Comparison of ENCODE assay signal across 32 cellular contexts in the genomic region with DNA sequence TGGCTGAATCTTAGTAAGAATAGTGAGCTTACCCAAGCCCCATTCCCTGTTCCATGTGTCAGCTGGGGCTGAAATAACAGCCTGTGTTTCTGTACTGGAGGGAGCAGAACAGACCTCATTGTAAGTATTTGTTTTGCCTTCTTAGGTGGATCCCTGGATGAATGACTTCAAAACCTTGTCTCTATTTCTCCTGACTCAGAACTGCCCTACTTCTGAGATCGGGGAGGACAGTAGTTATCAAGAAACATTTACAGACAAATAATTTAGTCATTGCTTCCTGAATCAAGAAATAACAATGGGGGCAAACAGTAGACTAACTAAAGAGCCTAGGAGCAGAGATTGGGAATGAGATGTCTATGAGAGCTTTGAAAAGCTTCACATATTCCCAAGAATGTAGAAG.
"Had no signal": no experiment of that assay in that cellular context is flagged by ENCODE, and none has a peak within 500 bp of the region (broad histone marks: within the 10 kb centered on the region; RNA-seq: fewer than 3 reads in every experiment).

No MANE protein-coding gene starts in this region.

- ATAC-seq: activated CD8-positive, alpha-beta T cell treated with anti-CD3 and anti-CD28 coated beads for 36 hours; activated naive CD4-positive, alpha-beta T cell treated with anti-CD3 and anti-CD28 coated beads, Interleukin-2, amount 50 U/mL, for 72 hours; activated T-cell treated with anti-CD3 and anti-CD28 coated beads, Interleukin-2, amount 50 U/mL, for 4 hours; activated T-cell treated with anti-CD3 and anti-CD28 coated beads, Interleukin-2, amount 50 U/mL, for 72 hours; activated T-helper 17 cell treated with anti-CD3 and anti-CD28 coated beads, Interleukin-2, amount 50 U/mL, for 72 hours; body of pancreas had no signal

- DNase-seq: activated B cell treated with CpG ODN at 0.5 μM for 24 hours; activated CD4-positive, alpha-beta memory T cell treated with anti-CD3 and anti-CD28 coated beads for 36 hours; activated CD4-positive, alpha-beta T cell treated with anti-CD3 and anti-CD28 coated beads for 4 hours; activated CD4-positive, alpha-beta T cell treated with anti-CD3 and anti-CD28 coated beads, Interleukin-2, amount 10 ng/mL, durations not matched to agents 24 days and 14 days; activated CD4-positive, alpha-beta T cell treated with anti-CD3 and anti-CD28 coated beads, Interleukin-2, amount 50 U/mL, for 1 hour; activated CD4-positive, alpha-beta T cell treated with anti-CD3 and anti-CD28 coated beads, Interleukin-2, amount 50 U/mL, for 4 hours; activated CD4-positive, CD25-positive, alpha-beta regulatory T cell treated with anti-CD3 and anti-CD28 coated beads, Interleukin-2, amount 50 U/mL, for 72 hours; activated CD8-positive, alpha-beta memory T cell treated with anti-CD3 and anti-CD28 coated beads, Interleukin-2, amount 50 U/mL, for 4 hours; activated CD8-positive, alpha-beta T cell treated with anti-CD3 and anti-CD28 coated beads for 36 hours; activated effector memory CD4-positive, alpha-beta T cell treated with anti-CD3 and anti-CD28 coated beads, Interleukin-2, amount 50 U/mL, for 16 hours; activated gamma-delta T cell treated with Interleukin-2 at 50 U/mL for 16 hours; activated naive CD4-positive, alpha-beta T cell; activated naive CD4-positive, alpha-beta T cell treated with anti-CD3 and anti-CD28 coated beads for 36 hours; activated naive CD4-positive, alpha-beta T cell treated with anti-CD3 and anti-CD28 coated beads, Interleukin-2, amount 50 U/mL, for 16 hours; activated naive CD8-positive, alpha-beta T cell treated with anti-CD3 and anti-CD28 coated beads for 36 hours; activated T-cell treated with anti-CD3 and anti-CD28 coated beads for 4 hours; activated T-cell treated with anti-CD3 and anti-CD28 coated beads, Interleukin-2, amount 50 U/mL, for 1 hour; activated T-cell treated with anti-CD3 and anti-CD28 coated beads, Interleukin-2, amount 50 U/mL, for 4 hours; activated T-cell treated with anti-CD3 and anti-CD28 coated beads, Interleukin-2, amount 50 U/mL, for 72 hours; adrenal gland; amniotic stem cell; aorta; body of pancreas; brain microvascular endothelial cell; central memory CD4-positive, alpha-beta T cell; SW 1271; T-helper 1 cell; T-helper 2 cell; T-helper 9 cell had no signal

- H3K4me3 ChIP-seq: adrenal gland, body of pancreas, breast epithelium had no signal
